Comparison of ENCODE assay signal across 1 cellular context in the genomic region with DNA sequence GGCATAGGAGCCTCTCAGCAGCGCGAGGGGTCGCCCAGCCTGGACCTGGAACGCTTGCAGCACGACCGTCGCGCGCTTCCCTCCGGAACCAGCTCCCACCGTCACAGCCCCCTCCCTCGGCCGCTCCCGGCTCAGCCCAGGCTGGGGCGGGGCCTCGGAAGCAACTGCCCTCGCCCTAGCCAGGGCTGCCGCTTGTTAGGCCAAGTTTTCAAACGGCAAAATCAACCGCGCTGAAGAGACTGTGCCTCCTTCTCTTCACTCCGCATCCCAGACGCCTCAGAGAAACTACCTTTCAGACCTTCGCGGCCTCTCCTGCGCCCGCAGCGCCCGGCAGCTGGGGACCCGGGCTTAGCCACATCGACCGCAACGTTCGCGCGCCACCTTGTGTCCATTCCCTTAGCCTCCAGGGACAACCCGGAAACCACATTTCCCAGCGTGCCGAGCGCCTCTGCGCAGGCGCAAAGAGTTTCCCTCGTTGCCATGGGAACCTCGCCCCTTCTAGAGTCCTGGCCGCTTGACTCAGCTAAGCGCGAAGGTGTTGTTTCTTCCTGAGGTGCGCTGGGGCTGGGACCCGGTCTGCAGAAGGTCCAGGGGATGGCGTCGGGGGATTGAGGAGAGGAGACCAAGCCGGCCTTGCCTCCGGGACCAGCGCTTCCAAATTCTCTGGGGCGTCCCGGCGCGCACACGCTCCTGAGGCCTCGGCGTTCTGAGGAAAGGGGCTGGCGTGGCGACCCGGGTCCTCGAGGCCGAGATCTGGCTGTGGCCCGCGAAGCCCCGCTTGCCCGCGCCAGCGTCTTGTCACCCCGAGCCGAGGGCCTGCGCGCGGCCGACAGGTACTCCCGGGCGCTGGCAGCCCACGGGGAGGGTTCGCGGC.
A peak's percentile ranks its signal among the peaks of the same experiment; 100 is the strongest.
TF ChIP-seq lines count a peak whose summit lies in the region.

No MANE protein-coding gene starts in this region.

TF ChIP-seq in A549, 52 proteins besides CTCF, POLR2A, EP300 and RAD21 (continued from another document):
- TF ChIP-seq PHF8 (IDR thresholded peaks at IDR 0.05; ENCODE audit: borderline replicate concordance, low read depth) (0 out of 2 replicates have a peak, but pooled peaks have one; percentile 21), HDAC2 (IDR thresholded peaks at IDR 0.05) (no peak), ZC3H11A (IDR thresholded peaks at IDR 0.05) (no peak), MAX (IDR thresholded peaks at IDR 0.05) (peak; percentile 23; the same call in 1 of the 2 replicates), SMC3 (IDR thresholded peaks at IDR 0.05) (peak; percentile 93), CHD4 (IDR thresholded peaks at IDR 0.05; ENCODE audit: borderline replicate concordance) (no peak), BCL3 (IDR thresholded peaks at IDR 0.05) (0 out of 3 replicates have a peak, but pooled peaks have one; percentile 50), RARB (CRISPR knock-in tag; IDR thresholded peaks at IDR 0.05) (no peak)
